Comparison of ENCODE assay signal across 8 cellular contexts in the genomic region with DNA sequence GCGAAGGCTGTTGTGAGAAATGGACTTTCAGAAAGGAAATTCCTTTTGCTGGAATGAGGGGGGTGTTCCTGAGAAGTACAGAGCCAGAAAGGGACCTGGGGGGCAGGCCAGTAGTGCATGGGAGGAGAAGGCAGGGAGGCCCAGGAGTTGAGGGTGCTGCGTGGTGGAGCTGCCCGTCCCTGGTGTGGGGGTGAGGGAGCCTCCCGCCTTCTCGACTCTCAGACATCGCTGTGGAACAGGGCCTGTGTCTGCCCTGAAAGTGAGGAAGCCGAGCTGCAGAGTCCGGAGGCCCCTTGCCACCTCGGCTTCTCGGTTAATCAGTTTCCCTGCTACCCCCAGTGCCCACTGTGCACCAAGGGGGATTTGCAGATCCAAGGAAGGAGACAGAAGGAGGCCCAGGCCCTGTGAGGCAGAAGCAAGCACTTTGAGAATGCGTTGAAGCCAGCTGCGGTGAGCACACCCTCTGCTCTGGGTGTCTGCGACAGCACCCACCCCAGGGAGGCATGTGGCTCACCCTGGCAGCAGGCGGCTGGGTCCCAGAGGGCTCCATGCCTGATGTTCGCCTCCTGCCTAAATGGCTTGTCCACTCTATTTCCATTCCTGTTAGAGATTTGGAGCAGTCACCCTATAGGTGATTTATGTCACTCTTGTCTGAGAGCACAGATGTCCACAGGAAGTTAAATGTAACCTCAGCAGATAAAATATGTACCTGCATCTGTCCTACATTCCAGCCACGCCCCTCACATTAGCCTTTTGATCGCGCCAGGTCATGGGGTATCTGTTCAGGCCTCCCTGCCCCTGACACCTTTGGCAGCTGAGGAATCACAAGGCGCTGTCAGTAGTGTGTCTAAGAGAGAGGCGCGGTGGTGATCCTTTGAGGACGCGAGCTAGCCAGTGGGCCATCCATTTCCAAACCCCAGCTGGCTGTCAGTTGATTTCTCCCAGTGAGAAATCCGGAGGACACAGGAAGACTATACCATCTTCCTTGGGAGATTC. TPM values are rescaled to one million over a fixed set of nuclear protein-coding genes. Genes with fewer than 3 reads are reported as not detected.
DNase-seq lines count a peak whose midpoint lies in the region; ATAC-seq, FAIRE-seq and TF ChIP-seq lines count a peak whose summit lies in the region.

No MANE protein-coding gene starts in this region.

- H3K4me3 Mint-ChIP-seq in stimulated activated naive CD8-positive, alpha-beta T cell treated with anti-CD3 and anti-CD28 coated beads, Interleukin-15, amount 100 ng/mL, for 72 hours = peak overlapping the region; percentile 53 to 75

- H3K9me1 ChIP-seq in keratinocyte (ENCODE audit: control insufficient read depth, extremely low read depth, insufficient read depth, low read length) = no peaks in the 10 kb centered on the region

- peak overlapping the region in 1 of 2 donors; percentile 67 for H3K27ac Mint-ChIP-seq in stimulated activated naive CD8-positive, alpha-beta T cell treated with anti-CD3 and anti-CD28 coated beads, Interleukin-15, amount 100 ng/mL, for 72 hours

- H3K4me2 ChIP-seq in keratinocyte (ENCODE audit: control insufficient read depth, extremely low read depth, insufficient read depth, low read depth, low read length) = peak overlapping the region; percentile 99

- peaks cover 29% of the 10 kb centered on the region for H3K4me1 ChIP-seq in keratinocyte (ENCODE audit: control insufficient read depth, extremely low read depth, insufficient read depth, low read length)

- peaks cover 5% of the 10 kb centered on the region for H4K20me1 ChIP-seq in keratinocyte (ENCODE audit: control insufficient read depth, extremely low read depth, insufficient read depth, low read length)

- peaks cover 28% of the 10 kb centered on the region for H3K79me2 ChIP-seq in keratinocyte (ENCODE audit: control insufficient read depth, insufficient read depth, low read length)

- no peaks in the 10 kb centered on the region for H3K27me3 Mint-ChIP-seq in stimulated activated naive CD8-positive, alpha-beta T cell treated with anti-CD3 and anti-CD28 coated beads, Interleukin-15, amount 100 ng/mL, for 72 hours

- H3K4me1 Mint-ChIP-seq in stimulated activated naive CD8-positive, alpha-beta T cell treated with anti-CD3 and anti-CD28 coated beads, Interleukin-15, amount 100 ng/mL, for 72 hours = peaks cover 93% of the 10 kb centered on the region

- dilution Hi-C loops in keratinocyte (cut with MboI; ENCODE audit: extremely low pct_ligation_motif_present, low sequenced_read_pairs) = no loop called here

- H3K4me3 ChIP-seq in HL-60 (replicated peaks; ENCODE audit: insufficient read depth, low read length) (peak overlapping the region; percentile 22; the same call in 1 of the 2 replicates), keratinocyte (ENCODE audit: control insufficient read depth in 2 of 3, extremely low read depth in 1 of 3, insufficient read depth in 2 of 3, low read depth in 1 of 3, low read length in 3 of 3) (peak overlapping the region; percentile 49 to 88 (median 72))

- peak overlapping the region; percentile 91 for H3K9ac ChIP-seq in keratinocyte (ENCODE audit: control insufficient read depth, extremely low read depth, insufficient read depth, low read length)

- peaks cover 28% of the 10 kb centered on the region in 2 experiments for H3K36me3 ChIP-seq in keratinocyte (ENCODE audit: control insufficient read depth in 2 of 2, extremely low read depth in 1 of 2, insufficient read depth in 2 of 2, low read length in 2 of 2)

- no peaks in the 10 kb centered on the region for H3K9me3 ChIP-seq in keratinocyte (ENCODE audit: control insufficient read depth, low read depth, low read length)

- no peak for TF ChIP-seq CTCF in HL-60 (IDR thresholded peaks at IDR 0.05; ENCODE audit: insufficient read depth, low read length)
- TF ChIP-seq CTCF in keratinocyte (optimal IDR thresholded peaks at IDR 0.05 in 1 of 3, IDR thresholded peaks at IDR 0.05 in 1 of 3, conservative IDR thresholded peaks at IDR 0.05 in 1 of 3; ENCODE audit: extremely low read depth in 1 of 3, insufficient read depth in 2 of 3, low read length in 3 of 3) = no peak

- H2AFZ ChIP-seq in keratinocyte (ENCODE audit: control insufficient read depth, low read length) = peak overlapping the region; percentile 73

- no peaks in the 10 kb centered on the region for H3K9me3 Mint-ChIP-seq in stimulated activated naive CD8-positive, alpha-beta T cell treated with anti-CD3 and anti-CD28 coated beads, Interleukin-15, amount 100 ng/mL, for 72 hours

- DNase-seq in HL-60 (ENCODE audit: low read depth in 1 of 2, low spot score in 1 of 2) (no peak), astrocyte of the hippocampus (ENCODE audit: low read depth, low spot score) (peak; percentile 64), keratinocyte (ENCODE audit: low read depth, low spot score) (no peak), cortex of kidney (lab: John Stamatoyannopoulos, UW) (no peak), CD1c-positive myeloid dendritic cell (ENCODE audit: extremely low spot score) (no peak)
- no peak for DNase-seq in stimulated activated naive CD8-positive, alpha-beta T cell treated with anti-CD3 and anti-CD28 coated beads, Interleukin-15, amount 100 ng/mL, for 72 hours
- DNase-seq in stimulated activated CD4-positive, alpha-beta T cell treated with anti-CD3 and anti-CD28 coated beads, Interleukin-4, amount 100 ng/mL, for 24 hours = no peak

- no peak for FAIRE-seq in keratinocyte (lab: Jason Lieb, UNC)

- H3K27me3 ChIP-seq in HL-60 (ENCODE audit: insufficient read depth, poor library complexity, severe bottlenecking) (no peaks in the 10 kb centered on the region), keratinocyte (ENCODE audit: control insufficient read depth, extremely low read depth, insufficient read depth, low read length) (no peaks in the 10 kb centered on the region)

- H3K27ac ChIP-seq in HL-60 (replicated peaks) (no peak overlapping the region), keratinocyte (ENCODE audit: control insufficient read depth, insufficient read depth, low read length) (peak overlapping the region; percentile 91)

- no peak for ATAC-seq in stimulated activated naive CD8-positive, alpha-beta T cell treated with anti-CD3 and anti-CD28 coated beads, Interleukin-15, amount 100 ng/mL, for 72 hours
- no peak for ATAC-seq in HG03135 (IDR thresholded peaks at IDR 0.05; ENCODE audit: unreplicated experiment)

RNA-seq across cellular contexts. Expression of a gene that starts 28.3 kb away (rescaled TPM):
- 61.3 to 71.3 TPM (median 68.7 TPM) in 3 replicates for polyA plus RNA-seq in keratinocyte
- 12.9 TPM for polyA plus RNA-seq in keratinocyte (2011; ENCODE audit: low read depth)
- polyA plus RNA-seq in keratinocyte (2011; cell fraction: cytosol; rRNA removed) = 40.6 and 68.8 TPM in 2 replicates
- 71.2 and 78.4 TPM in 2 replicates for polyA plus RNA-seq in keratinocyte (2011; cell fraction: nucleus; rRNA removed)
- polyA plus RNA-seq in keratinocyte (2012; ENCODE audit: low replicate concordance) = 26.6 and 60.0 TPM in 2 replicates
- 48.2 to 64.8 TPM (median 49.7 TPM) in 3 replicates for polyA minus RNA-seq in keratinocyte
- 79.8 TPM for polyA minus RNA-seq in keratinocyte (2011; cell fraction: cytosol; rRNA and poly(A)+ RNA removed)
- polyA minus RNA-seq in keratinocyte (2011; cell fraction: nucleus; rRNA and poly(A)+ RNA removed) = 30.1 and 30.7 TPM in 2 replicates

RNA-seq across cellular contexts. Expression of a gene that starts 31.2 kb away (rescaled TPM):
- polyA plus RNA-seq in keratinocyte = 4.1 to 7.9 TPM (median 6.5 TPM) in 3 replicates
- 103 TPM for polyA plus RNA-seq in keratinocyte (2011; ENCODE audit: low read depth)
- polyA plus RNA-seq in keratinocyte (2011; cell fraction: cytosol; rRNA removed) = 3.0 and 3.5 TPM in 2 replicates
- 9.7 and 9.9 TPM in 2 replicates for polyA plus RNA-seq in keratinocyte (2011; cell fraction: nucleus; rRNA removed)
- 4.9 and 20.7 TPM in 2 replicates for polyA plus RNA-seq in keratinocyte (2012; ENCODE audit: low replicate concordance)
- 5.3 to 6.5 TPM (median 6.1 TPM) in 3 replicates for polyA minus RNA-seq in keratinocyte
- 8.4 TPM for polyA minus RNA-seq in keratinocyte (2011; cell fraction: cytosol; rRNA and poly(A)+ RNA removed)
- polyA minus RNA-seq in keratinocyte (2011; cell fraction: nucleus; rRNA and poly(A)+ RNA removed) = 7.2 and 8.0 TPM in 2 replicates

RNA-seq across cellular contexts. Expression of a gene that starts 32.1 kb away (rescaled TPM):
- 6.3 to 7.5 TPM (median 7.4 TPM) in 3 replicates for polyA plus RNA-seq in keratinocyte
- polyA plus RNA-seq in keratinocyte (2011; ENCODE audit: low read depth) = 7.4 TPM
- 5.9 and 8.1 TPM in 2 replicates for polyA plus RNA-seq in keratinocyte (2011; cell fraction: cytosol; rRNA removed)
- 7.9 and 8.6 TPM in 2 replicates for polyA plus RNA-seq in keratinocyte (2011; cell fraction: nucleus; rRNA removed)
- polyA plus RNA-seq in keratinocyte (2012; ENCODE audit: low replicate concordance) = 7.1 and 10.0 TPM in 2 replicates
- 4.6 to 7.5 TPM (median 5.9 TPM) in 3 replicates for polyA minus RNA-seq in keratinocyte
- 16.5 TPM for polyA minus RNA-seq in keratinocyte (2011; cell fraction: cytosol; rRNA and poly(A)+ RNA removed)
- polyA minus RNA-seq in keratinocyte (2011; cell fraction: nucleus; rRNA and poly(A)+ RNA removed) = 3.4 and 5.4 TPM in 2 replicates

RNA-seq across cellular contexts. Expression of a gene that starts 50.0 kb away (rescaled TPM):
- polyA plus RNA-seq in keratinocyte = 28.9 to 77.4 TPM (median 67.4 TPM) in 3 replicates
- polyA plus RNA-seq in keratinocyte (2011; ENCODE audit: low read depth) = 191 TPM
- 131 and 203 TPM in 2 replicates for polyA plus RNA-seq in keratinocyte (2011; cell fraction: cytosol; rRNA removed)
- polyA plus RNA-seq in keratinocyte (2011; cell fraction: nucleus; rRNA removed) = 209 and 300 TPM in 2 replicates
- polyA plus RNA-seq in keratinocyte (2012; ENCODE audit: low replicate concordance) = 59.4 and 461 TPM in 2 replicates
- polyA minus RNA-seq in keratinocyte = 24.6 to 108 TPM (median 50.3 TPM) in 3 replicates
- polyA minus RNA-seq in keratinocyte (2011; cell fraction: cytosol; rRNA and poly(A)+ RNA removed) = 101 TPM
- polyA minus RNA-seq in keratinocyte (2011; cell fraction: nucleus; rRNA and poly(A)+ RNA removed) = 71.9 and 103 TPM in 2 replicates
